Comparison of ENCODE assay signal across 16 cellular contexts in genomic region chr21:33427051-33427450, GRCh38.
"Had no signal": no experiment of that assay in that cellular context is flagged by ENCODE, and none has a peak within 500 bp of the region (broad histone marks: within the 10 kb centered on the region; RNA-seq: fewer than 3 reads in every experiment).

No MANE protein-coding gene starts in this region.

- H3K9me3 Mint-ChIP-seq: activated CD4-positive, alpha-beta memory T cell treated with anti-CD3 and anti-CD28 coated beads for 36 hours; activated T-cell treated with anti-CD3 and anti-CD28 coated beads, Interleukin-2, amount 50 U/mL, for 4 hours; natural killer cell had no signal

- H3K4me3 ChIP-seq: cardiac muscle cell, lung had no signal

- H3K27me3 ChIP-seq: cardiac muscle cell, foreskin keratinocyte had no signal

- H3K27me3 Mint-ChIP-seq: activated CD4-positive, alpha-beta memory T cell treated with anti-CD3 and anti-CD28 coated beads for 36 hours had no signal

- H3K4me3 Mint-ChIP-seq: activated CD4-positive, alpha-beta memory T cell treated with anti-CD3 and anti-CD28 coated beads for 36 hours; activated T-cell treated with anti-CD3 and anti-CD28 coated beads, Interleukin-2, amount 50 U/mL, for 4 hours; natural killer cell had no signal

- DNase-seq: activated CD4-positive, alpha-beta memory T cell treated with anti-CD3 and anti-CD28 coated beads for 36 hours; activated CD4-positive, CD25-positive, alpha-beta regulatory T cell treated with anti-CD3 and anti-CD28 coated beads, Interleukin-2, amount 50 U/mL, for 72 hours; activated gamma-delta T cell treated with Interleukin-2 at 50 U/mL for 16 hours; activated T-cell treated with anti-CD3 and anti-CD28 coated beads, Interleukin-2, amount 50 U/mL, for 4 hours; foreskin keratinocyte; left cardiac atrium; natural killer cell; stimulated activated CD4-positive, alpha-beta T cell treated with anti-CD3 and anti-CD28 coated beads, Interleukin-12 subunit alpha, Interleukin-12 subunit beta, amount 100 ng/mL, for 4 hours; stimulated activated naive CD4-positive, alpha-beta T cell treated with Interleukin-2 at 50 U/mL for 16 hours; T-helper 1 cell had no signal

- H3K27ac ChIP-seq: cardiac muscle cell had no signal

- ATAC-seq: activated T-cell treated with anti-CD3 and anti-CD28 coated beads, Interleukin-2, amount 50 U/mL, for 4 hours; foreskin keratinocyte; left cardiac atrium; natural killer cell had no signal

- H3K4me1 Mint-ChIP-seq: natural killer cell had no signal

- FAIRE-seq: colon, endothelial cell of umbilical vein, TTC549, urothelium cell line had no signal

- H3K27ac Mint-ChIP-seq: activated CD4-positive, alpha-beta memory T cell treated with anti-CD3 and anti-CD28 coated beads for 36 hours; natural killer cell had no signal
